In the genomic region with DNA sequence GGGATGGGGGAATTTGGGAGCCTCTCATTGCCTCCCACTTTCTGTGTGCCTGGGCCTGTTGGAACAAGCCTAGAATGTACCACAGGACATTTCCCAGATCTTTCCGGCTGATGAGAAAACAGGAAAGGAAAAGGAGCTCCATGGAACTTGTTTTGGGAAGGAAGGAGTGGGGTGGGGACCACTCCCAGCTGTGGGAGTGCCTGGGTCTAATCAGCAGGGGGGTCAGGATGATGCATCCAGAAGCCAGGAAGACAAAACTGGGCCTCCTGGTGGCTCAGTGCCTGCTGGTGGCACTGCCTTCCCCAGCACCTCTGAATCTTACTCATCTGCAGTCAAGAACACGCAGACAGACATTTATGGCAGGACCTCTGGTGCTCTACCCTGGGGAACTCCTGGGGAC, we compare ENCODE assay signal across 9 cellular contexts. TPM values are rescaled to one million over a fixed set of nuclear protein-coding genes. Genes with fewer than 3 reads are reported as not detected.
DNase-seq lines count a peak whose midpoint lies in the region; ATAC-seq and TF ChIP-seq lines count a peak whose summit lies in the region.
"Had no signal": no experiment of that assay in that cellular context is flagged by ENCODE, and none has a peak within 500 bp of the region (broad histone marks: within the 10 kb centered on the region; RNA-seq: fewer than 3 reads in every experiment).

No MANE protein-coding gene starts in this region.

- H3K4me3 ChIP-seq in cardiac muscle cell (no peak overlapping the region), fibroblast of mammary gland (ENCODE audit: control insufficient read depth, low read depth, low read length) (no peak overlapping the region), thyroid gland (replicated peaks in 1 of 3) (no peak overlapping the region)

- no peak for TF ChIP-seq CTCF in cardiac muscle cell (IDR thresholded peaks at IDR 0.05; ENCODE audit: low read depth, low read length)
- TF ChIP-seq CTCF in fibroblast of mammary gland (conservative IDR thresholded peaks at IDR 0.05; ENCODE audit: control insufficient read depth, insufficient read depth, low read depth, low read length), result no peak
- no peak for TF ChIP-seq CTCF in thyroid gland (IDR thresholded peaks at IDR 0.05)

- ATAC-seq in left ventricle myocardium superior (no peak), GM19463 (IDR thresholded peaks at IDR 0.05; ENCODE audit: unreplicated experiment) (no peak), HG03521 (IDR thresholded peaks at IDR 0.05; ENCODE audit: unreplicated experiment) (no peak)

- H3K9me3 ChIP-seq in cardiac muscle cell (ENCODE audit: low read depth) (no peaks in the 10 kb centered on the region), thyroid gland (no peaks in the 10 kb centered on the region)

- H3K36me3 ChIP-seq in cardiac muscle cell, result no peaks in the 10 kb centered on the region
- H3K36me3 ChIP-seq in thyroid gland, result peaks cover 0 to 4% of the 10 kb centered on the region in 2 donors

- WGBS in thyroid gland, 2 donors, result 72 to 87% methylated on average over 2 of the region's 2 CpGs

- TF ChIP-seq POLR2A in thyroid gland (IDR thresholded peaks at IDR 0.05), result no peak

- H3K27ac ChIP-seq in cardiac muscle cell (peak overlapping the region; percentile 66), thyroid gland (peak overlapping the region in 2 of 3 donors; percentile 27 to 29)
- H3K27ac ChIP-seq: C4-2B had no signal

- DNase-seq in cardiac muscle cell (ENCODE audit: low read depth in 1 of 2, low spot score in 1 of 2) (peak in 1 of 2 donors; percentile 37), left ventricle myocardium superior (no peak), fibroblast of mammary gland (ENCODE audit: low read depth) (peak; percentile 14), thyroid gland (no peak)

- H3K4me1 ChIP-seq in cardiac muscle cell (ENCODE audit: low read depth) (peaks cover 31% of the 10 kb centered on the region), thyroid gland (peaks cover 0 to 21% of the 10 kb centered on the region in 2 donors)

- H3K27me3 ChIP-seq in cardiac muscle cell (no peaks in the 10 kb centered on the region), thyroid gland (no peaks in the 10 kb centered on the region)

- intact Hi-C loops in left ventricle myocardium superior (cut with micrococcal nuclease) (no loop called here), thyroid gland (cut with DNase I) (no loop called here)

RNA-seq across cellular contexts. Expression of a gene that starts 2.8 kb away (rescaled TPM):
- total RNA-seq in cardiac muscle cell, result not detected in 2 replicates
- 0.10 TPM in 1 of 2 replicates, not detected in the other for polyA plus RNA-seq in cardiac muscle cell
- not detected for total RNA-seq in left ventricle myocardium superior
- total RNA-seq in thyroid gland, result not detected
- total RNA-seq: fibroblast of lung, LHCN-M2 had no signal
- polyA plus RNA-seq: fibroblast of lung had no signal

RNA-seq across cellular contexts. Expression of a gene that starts 9.0 kb away (rescaled TPM):
- total RNA-seq in cardiac muscle cell (58.1 and 79.2 TPM in 2 replicates), left ventricle myocardium superior (46.3 TPM), thyroid gland (10 to 100 TPM; 28.4 to 59.9 (median 38.6) TPM)
- polyA plus RNA-seq in cardiac muscle cell, result 59.9 and 69.0 TPM in 2 replicates

RNA-seq across cellular contexts. Expression of a gene that starts 11.0 kb away (rescaled TPM):
- total RNA-seq in cardiac muscle cell (not detected in 2 replicates), left ventricle myocardium superior (20.6 TPM), thyroid gland (10 to 100 TPM; 26.7 to 46.2 (median 31.4) TPM)
- 0.97 and 1.5 TPM in 2 replicates for polyA plus RNA-seq in cardiac muscle cell
- total RNA-seq: fibroblast of lung had no signal

RNA-seq across cellular contexts. Expression of a gene that starts 34.2 kb away (rescaled TPM):
- total RNA-seq in cardiac muscle cell (10.0 and 10.1 TPM in 2 replicates), left ventricle myocardium superior (10.5 TPM), thyroid gland (10 to 100 TPM in 3 of 4 donors, 1 to 10 TPM in 1; 7.9 to 21.0 (median 12.7) TPM)
- 17.4 and 37.2 TPM in 2 replicates for polyA plus RNA-seq in cardiac muscle cell

Comparison
In these comparisons a context has a peak if more than half of its experiments do, and no peak if none do; other contexts are left out.
1. RNA of a gene that starts 11.0 kb away (total RNA-seq): 26.7 to 46.2 TPM in thyroid gland and 20.6 TPM in left ventricle myocardium superior (single experiment); not detected in cardiac muscle cell; every median in the first group is over 10 times any median in the second.